ENCODE assay signal across 1 cellular context in the genomic region with DNA sequence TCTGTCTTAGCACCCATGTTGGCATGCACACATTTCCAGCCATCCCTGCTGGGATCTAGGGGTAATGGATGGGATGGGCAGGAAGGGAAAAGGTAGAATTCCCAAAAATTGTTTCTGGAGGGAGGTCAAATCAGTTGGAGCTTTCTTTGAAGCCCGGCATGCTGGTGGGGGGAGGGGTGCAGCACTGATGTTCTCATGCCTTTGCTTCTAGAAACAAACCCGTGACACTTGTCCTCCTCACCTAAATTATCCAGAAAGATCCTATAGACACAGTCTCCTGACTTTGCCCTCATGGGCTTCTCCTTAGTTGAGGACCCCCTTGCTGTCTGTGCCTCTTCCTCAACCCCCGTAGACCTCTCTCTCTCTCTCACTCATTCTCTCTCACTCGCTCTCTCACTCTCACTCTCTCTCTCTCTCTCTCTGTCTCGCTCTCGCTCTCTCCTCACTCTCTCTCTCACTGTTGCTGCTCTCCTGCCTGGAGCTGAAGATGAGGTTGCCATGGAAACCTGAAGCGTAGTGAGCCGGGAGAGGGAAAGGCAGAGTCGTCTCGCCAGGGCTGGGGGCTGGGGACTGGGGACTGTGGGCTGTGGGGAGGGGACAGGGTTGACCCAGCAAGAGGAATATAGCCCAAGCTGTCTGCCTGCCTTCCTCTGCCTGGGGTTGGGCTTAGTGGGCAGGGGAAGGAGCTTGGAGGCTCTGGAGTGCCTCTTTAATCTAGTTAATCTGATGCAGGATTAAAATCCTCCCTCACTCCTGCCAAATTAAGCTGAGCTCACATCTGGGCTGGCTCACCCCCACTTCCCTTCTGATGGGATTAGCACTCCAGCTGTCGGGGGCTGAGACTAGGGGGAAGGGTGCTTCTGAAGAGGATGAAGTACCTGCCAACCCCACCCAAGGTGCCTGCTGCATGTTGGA.
TF ChIP-seq lines count a peak whose summit lies in the region.

No MANE protein-coding gene starts in this region.

TF ChIP-seq in GM12878, 131 proteins besides CTCF, POLR2A, EP300 and RAD21:
- TF ChIP-seq BMI1 (IDR thresholded peaks at IDR 0.05; ENCODE audit: borderline replicate concordance) (0 out of 2 replicates have a peak, but pooled peaks have one; percentile 19), HDGF (IDR thresholded peaks at IDR 0.05) (no peak)
